In the genomic region with DNA sequence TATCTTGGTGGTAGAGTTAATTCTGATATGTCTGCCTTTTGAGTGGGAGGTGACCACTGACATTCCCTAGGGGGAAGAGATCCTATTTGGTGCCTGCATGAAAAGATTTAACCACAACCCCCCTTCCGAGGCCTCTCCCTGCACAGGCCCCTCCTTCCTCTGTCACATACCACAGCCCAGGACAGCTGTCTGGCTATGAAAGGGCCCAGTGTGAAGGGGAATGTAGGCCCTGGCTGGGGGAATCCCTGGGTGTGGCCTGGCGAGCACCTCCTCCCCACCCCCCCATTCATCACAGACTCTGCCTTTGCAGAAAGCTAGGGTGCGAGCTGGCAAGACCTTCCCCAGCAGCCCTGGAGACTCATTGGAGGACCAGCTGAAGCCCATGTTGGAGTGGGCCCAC, we compare ENCODE assay signal across 9 cellular contexts. TPM values are rescaled to one million over a fixed set of nuclear protein-coding genes. Genes with fewer than 3 reads are reported as not detected.
A peak's percentile ranks its signal among the peaks of the same experiment; 100 is the strongest.
DNase-seq lines count a peak whose midpoint lies in the region; ATAC-seq and TF ChIP-seq lines count a peak whose summit lies in the region.
"Had no signal": no experiment of that assay in that cellular context is flagged by ENCODE, and none has a peak within 500 bp of the region (broad histone marks: within the 10 kb centered on the region; RNA-seq: fewer than 3 reads in every experiment).

No MANE protein-coding gene starts in this region.

- H3K4me3 ChIP-seq in fibroblast of pulmonary artery (replicated peaks; ENCODE audit: low read depth, low read length) (no peak overlapping the region), transverse colon (no peak overlapping the region)
- H3K4me3 ChIP-seq: body of pancreas had no signal

- no peaks in the 10 kb centered on the region for H3K9me3 ChIP-seq in transverse colon
- H3K9me3 ChIP-seq: body of pancreas had no signal

- in situ Hi-C loops in transverse colon (cut with MboI; ENCODE audit: low pct_ligation_motif_present in 1 of 4, low pct_unique_long_range_greater_than_20kb in 1 of 4, low sequenced_read_pairs in 3 of 4): loop anchor here in 1 of 4 donors (25.0 kb wide), 1 partner anchor 280 kb away; no protein-coding TSS in a partner anchor

- no peak for TF ChIP-seq EP300 in transverse colon (IDR thresholded peaks at IDR 0.05; ENCODE audit: low read depth)

- TF ChIP-seq CTCF in fibroblast of pulmonary artery (IDR thresholded peaks at IDR 0.05; ENCODE audit: low read length, missing control alignments) (no peak), transverse colon (IDR thresholded peaks at IDR 0.05) (no peak)

- no peak overlapping the region for H3K27ac ChIP-seq in transverse colon
- H3K27ac ChIP-seq: body of pancreas had no signal

- no peak for TF ChIP-seq POLR2A in transverse colon (IDR thresholded peaks at IDR 0.05)

- no peaks in the 10 kb centered on the region for H3K4me1 ChIP-seq in transverse colon
- H3K4me1 ChIP-seq: body of pancreas had no signal

- peak; percentile 82 for ATAC-seq in GM21529 (IDR thresholded peaks at IDR 0.05; ENCODE audit: unreplicated experiment)
- no peak for ATAC-seq in HG02938 (IDR thresholded peaks at IDR 0.05; ENCODE audit: unreplicated experiment)
- ATAC-seq: body of pancreas had no signal

- H3K36me3 ChIP-seq in transverse colon: no peaks in the 10 kb centered on the region

- 76% methylated on average over 3 of the region's 3 CpGs; no CpG with 5 or more reads in 1 of the 2 donors for WGBS in transverse colon (ENCODE audit: low coverage in 1 of 2), 2 donors

- peak; percentile 100 for DNase-seq in COLO829 (ENCODE audit: low spot score)
- peak; percentile 23 for DNase-seq in NCI-H82 treated with DMSO at 0.1 percent for 48 hours (lab: John Stamatoyannopoulos, UW; ENCODE audit: unreplicated experiment)
- peak; percentile 5 for DNase-seq in fibroblast of pulmonary artery (ENCODE audit: low read depth)
- DNase-seq in NCI-H510A treated with DMSO at 0.1 percent for 48 hours (lab: John Stamatoyannopoulos, UW): no peak
- no peak for DNase-seq in transverse colon
- DNase-seq in NCI-H446 treated with DMSO at 0.1 percent for 48 hours (lab: John Stamatoyannopoulos, UW): no peak

- H3K27me3 ChIP-seq in transverse colon: no peaks in the 10 kb centered on the region
- H3K27me3 ChIP-seq: body of pancreas had no signal

- intact Hi-C loops in transverse colon (cut with DNase I; ENCODE audit: low total_unique reads): no loop called here

RNA-seq across cellular contexts. Expression of a gene that starts 27.4 kb away (rescaled TPM):
- total RNA-seq in transverse colon: 10 to 100 TPM; 30.3 to 66.8 (median 60.5) TPM

RNA-seq across cellular contexts. Expression of a gene that starts 30.1 kb away (rescaled TPM):
- total RNA-seq in transverse colon: 1 to 10 TPM in 1 of 4 donors, under 1 TPM in 3; 0.37 to 6.8 (median 0.67) TPM

RNA-seq across cellular contexts. Expression of a gene that starts 49.0 kb away (rescaled TPM):
- total RNA-seq in transverse colon: 10 to 100 TPM; 14.3 to 24.8 (median 20.2) TPM

Comparison
In these comparisons a context has a peak if more than half of its experiments do, and no peak if none do; other contexts are left out.
1. DNase-seq: peak in COLO829 (single experiment), NCI-H82 treated with DMSO at 0.1 percent for 48 hours (single experiment) and fibroblast of pulmonary artery (single experiment); none in NCI-H510A treated with DMSO at 0.1 percent for 48 hours (single experiment), transverse colon (single experiment) and NCI-H446 treated with DMSO at 0.1 percent for 48 hours (single experiment).